ENCODE assay signal across 8 cellular contexts in the genomic region with DNA sequence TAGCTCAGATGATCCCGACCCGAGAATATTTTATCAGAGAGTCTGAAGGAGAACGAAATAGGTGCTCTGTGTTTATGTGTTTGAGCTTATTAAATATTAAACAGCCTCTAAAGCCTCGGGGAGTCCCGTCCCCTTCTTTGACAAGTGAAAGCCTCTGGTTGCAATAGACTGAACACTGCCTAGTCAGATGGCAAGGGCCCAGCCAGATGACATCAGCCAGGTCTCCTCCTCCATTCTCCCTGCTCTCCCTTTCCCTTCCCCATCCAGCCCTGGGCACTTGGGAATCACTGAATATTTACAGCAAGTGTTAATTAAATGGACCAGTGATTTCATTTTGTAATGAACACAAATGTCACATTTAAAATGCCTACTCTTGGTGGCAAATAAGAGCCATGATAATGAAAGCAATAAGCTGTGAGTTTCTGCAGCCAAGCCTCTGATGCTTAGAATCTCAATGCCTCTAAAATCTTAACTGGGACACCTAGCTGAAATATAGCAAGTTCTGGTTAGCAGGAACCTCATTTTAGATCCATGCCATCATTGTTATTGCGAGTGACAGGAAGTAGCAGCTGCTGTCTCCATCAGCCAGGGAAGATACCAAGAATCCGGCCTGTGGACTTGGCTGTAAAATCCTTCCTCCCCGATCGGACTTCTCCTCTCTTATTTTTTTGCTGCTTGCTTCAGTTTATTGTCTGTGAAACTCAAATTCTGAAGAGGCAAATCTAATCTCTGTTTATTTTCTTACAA.
DNase-seq lines count a peak whose midpoint lies in the region; ATAC-seq lines count a peak whose summit lies in the region.

No MANE protein-coding gene starts in this region.

- H3K4me3 Mint-ChIP-seq in activated T-helper 1 cell treated with anti-CD3 and anti-CD28 coated beads, Interleukin-12 subunit alpha, Interleukin-12 subunit beta, Interleukin-2, Interleukin-4 antibody, amounts not matched to agents 30 ng/mL and 10 ng/mL and 1 ng/mL, durations not matched to agents 14 hours and 24 hours and 36 hours, result no peak overlapping the region

- peaks cover 3% of the 10 kb centered on the region for H3K36me3 Mint-ChIP-seq in activated T-helper 1 cell treated with anti-CD3 and anti-CD28 coated beads, Interleukin-12 subunit alpha, Interleukin-12 subunit beta, Interleukin-2, Interleukin-4 antibody, amounts not matched to agents 30 ng/mL and 10 ng/mL and 1 ng/mL, durations not matched to agents 14 hours and 24 hours and 36 hours (ENCODE audit: low read depth)

- no peak overlapping the region for H3K4me3 ChIP-seq in skin epidermis

- peaks cover 5% of the 10 kb centered on the region for H3K4me1 Mint-ChIP-seq in activated T-helper 1 cell treated with anti-CD3 and anti-CD28 coated beads, Interleukin-12 subunit alpha, Interleukin-12 subunit beta, Interleukin-2, Interleukin-4 antibody, amounts not matched to agents 30 ng/mL and 10 ng/mL and 1 ng/mL, durations not matched to agents 14 hours and 24 hours and 36 hours (ENCODE audit: low read depth)

- no peak for DNase-seq in activated T-helper 1 cell treated with anti-CD3 and anti-CD28 coated beads, Interleukin-12 subunit alpha, Interleukin-12 subunit beta, Interleukin-2, Interleukin-4 antibody, amounts not matched to agents 30 ng/mL and 10 ng/mL and 1 ng/mL, durations not matched to agents 14 hours and 24 hours and 36 hours (ENCODE audit: low spot score)
- DNase-seq in hepatic stellate cell (ENCODE audit: low spot score) (peak; percentile 44), DMS153 (lab: John Stamatoyannopoulos, UW) (no peak), DMS79 (lab: John Stamatoyannopoulos, UW) (no peak), DMS79 treated with DMSO at 0.1 percent for 48 hours (lab: John Stamatoyannopoulos, UW) (no peak)

- H3K27ac Mint-ChIP-seq in activated T-helper 1 cell treated with anti-CD3 and anti-CD28 coated beads, Interleukin-12 subunit alpha, Interleukin-12 subunit beta, Interleukin-2, Interleukin-4 antibody, amounts not matched to agents 30 ng/mL and 10 ng/mL and 1 ng/mL, durations not matched to agents 14 hours and 24 hours and 36 hours, result peak overlapping the region; percentile 95

- ATAC-seq in GM19463 (IDR thresholded peaks at IDR 0.05; ENCODE audit: unreplicated experiment), result peak; percentile 37
- no peak for ATAC-seq in HG02885 (IDR thresholded peaks at IDR 0.05; ENCODE audit: poor library complexity, unreplicated experiment)

- H3K27ac ChIP-seq in skin epidermis, result peak overlapping the region in 11 of 21 experiments; percentile 12 to 75 (median 40)

- intact Hi-C loops in activated T-helper 1 cell treated with anti-CD3 and anti-CD28 coated beads, Interleukin-12 subunit alpha, Interleukin-12 subunit beta, Interleukin-2, Interleukin-4 antibody, amounts not matched to agents 30 ng/mL and 10 ng/mL and 1 ng/mL, durations not matched to agents 14 hours and 24 hours and 36 hours (cut with micrococcal nuclease), result loop anchor here (5.0 to 10.0 kb wide), 3 partner anchors 813 to 1056 kb away; no protein-coding TSS in a partner anchor

- H3K9me3 Mint-ChIP-seq in activated T-helper 1 cell treated with anti-CD3 and anti-CD28 coated beads, Interleukin-12 subunit alpha, Interleukin-12 subunit beta, Interleukin-2, Interleukin-4 antibody, amounts not matched to agents 30 ng/mL and 10 ng/mL and 1 ng/mL, durations not matched to agents 14 hours and 24 hours and 36 hours, result no peaks in the 10 kb centered on the region

- H3K27me3 Mint-ChIP-seq in activated T-helper 1 cell treated with anti-CD3 and anti-CD28 coated beads, Interleukin-12 subunit alpha, Interleukin-12 subunit beta, Interleukin-2, Interleukin-4 antibody, amounts not matched to agents 30 ng/mL and 10 ng/mL and 1 ng/mL, durations not matched to agents 14 hours and 24 hours and 36 hours (ENCODE audit: insufficient read depth), result peaks cover 2% of the 10 kb centered on the region
